Comparison of ENCODE assay signal across 19 cellular contexts in the genomic region with DNA sequence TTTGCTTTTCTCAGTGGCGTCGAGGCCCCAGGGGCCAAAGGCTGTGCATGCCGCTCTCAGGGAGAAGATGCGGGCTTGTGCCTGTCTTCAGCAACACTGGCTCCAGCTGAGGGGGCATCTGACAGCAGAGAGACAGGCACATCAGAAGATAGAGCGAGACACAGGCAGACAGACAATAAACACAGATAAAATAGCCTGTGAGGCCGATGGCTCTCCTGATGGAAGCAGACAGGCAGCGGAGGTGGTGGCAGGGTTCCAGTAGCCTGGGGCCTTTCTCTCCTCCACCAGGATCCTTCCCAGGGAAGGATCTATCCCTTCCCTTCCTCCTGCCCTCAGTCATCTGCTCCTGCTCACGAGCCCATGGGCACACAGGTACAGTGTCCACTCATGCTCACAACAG. TPM values are rescaled to one million over a fixed set of nuclear protein-coding genes. Genes with fewer than 3 reads are reported as not detected.
DNase-seq lines count a peak whose midpoint lies in the region; ATAC-seq, FAIRE-seq and TF ChIP-seq lines count a peak whose summit lies in the region.
"Had no signal": no experiment of that assay in that cellular context is flagged by ENCODE, and none has a peak within 500 bp of the region (broad histone marks: within the 10 kb centered on the region; RNA-seq: fewer than 3 reads in every experiment).

No MANE protein-coding gene starts in this region.

- intact Hi-C loops in mammary epithelial cell (cut with micrococcal nuclease) (no loop called here), breast epithelium (cut with DNase I; ENCODE audit: low total_unique reads) (no loop called here)

- no peak for FAIRE-seq in D721Med (lab: Jason Lieb, UNC)
- FAIRE-seq: GM12892, HepG2 had no signal

- DNase-seq in mammary epithelial cell, result no peak
- DNase-seq in breast epithelium (ENCODE audit: low spot score in 2 of 2), result no peak
- no peak for DNase-seq in NT2/D1 (ENCODE audit: low read depth, low spot score)
- peak; percentile 67 for DNase-seq in cerebellum (ENCODE audit: low spot score)
- DNase-seq in D721Med (ENCODE audit: insufficient read length, low spot score), result no peak
- no peak for DNase-seq in AML-193 (lab: John Stamatoyannopoulos, UW)
- DNase-seq in stimulated activated CD4-positive, alpha-beta T cell treated with anti-CD3 and anti-CD28 coated beads, Interleukin-12 subunit alpha, Interleukin-12 subunit beta, amount 100 ng/mL, for 4 hours, result no peak
- DNase-seq: DMS79 treated with DMSO at 0.1 percent for 48 hours, GDM1, NCI-H1417 treated with DMSO at 0.1 percent for 48 hours, NCI-H2029, NCI-H226, NCI-H748 treated with DMSO at 0.1 percent for 48 hours, T-cell had no signal

- 18% methylated on average over 6 of the region's 8 CpGs for WGBS in mammary epithelial cell (ENCODE audit: low coverage, missing lambda C conversion rate)

- no TSS peak for BruUV-seq in mammary epithelial cell (replicated peaks; lab: Mats Ljungman, UMichigan)

- no peak for TF ChIP-seq POLR2A in breast epithelium (IDR thresholded peaks at IDR 0.05)

- H3K9me3 ChIP-seq in mammary epithelial cell (replicated peaks; ENCODE audit: insufficient read depth, low read length) (no peaks in the 10 kb centered on the region), breast epithelium (no peaks in the 10 kb centered on the region), NT2/D1 (ENCODE audit: insufficient read depth, low read length) (no peaks in the 10 kb centered on the region)

- in situ Hi-C loops in mammary epithelial cell (cut with MboI; ENCODE audit: low sequenced_read_pairs in 2 of 2), result no loop called here

- H3K36me3 ChIP-seq in mammary epithelial cell (ENCODE audit: insufficient read depth, low read length) (no peaks in the 10 kb centered on the region), breast epithelium (no peaks in the 10 kb centered on the region), NT2/D1 (ENCODE audit: insufficient read depth, insufficient read length, low read length) (no peaks in the 10 kb centered on the region)

- H3K4me3 ChIP-seq in mammary epithelial cell (replicated peaks in 1 of 3; ENCODE audit: insufficient read depth in 1 of 3, low read depth in 2 of 3, low read length in 3 of 3), result no peak overlapping the region
- no peak overlapping the region for H3K4me3 ChIP-seq in breast epithelium
- H3K4me3 ChIP-seq in NT2/D1 (ENCODE audit: insufficient read length, low read depth), result no peak overlapping the region

- TF ChIP-seq CTCF in mammary epithelial cell (conservative IDR thresholded peaks at IDR 0.05 in 1 of 2, IDR thresholded peaks at IDR 0.05 in 1 of 2; ENCODE audit: extremely low read depth in 1 of 2, insufficient read depth in 1 of 2, low read depth in 1 of 2, low read length in 2 of 2), result no peak
- TF ChIP-seq CTCF in breast epithelium (IDR thresholded peaks at IDR 0.05), result no peak
- TF ChIP-seq CTCF in D721Med (IDR thresholded peaks at IDR 0.05; ENCODE audit: insufficient read depth, missing control alignments), result no peak

- dilution Hi-C loops in mammary epithelial cell (cut with HindIII; ENCODE audit: low sequenced_read_pairs), result no loop called here

- peak overlapping the region; percentile 37 for H3K4me2 ChIP-seq in mammary epithelial cell (ENCODE audit: insufficient read depth, low read depth, low read length)

- H3K4me1 ChIP-seq in mammary epithelial cell (ENCODE audit: insufficient read depth, low read length) (peaks cover 26% of the 10 kb centered on the region), breast epithelium (no peaks in the 10 kb centered on the region), NT2/D1 (ENCODE audit: insufficient read depth, insufficient read length) (peaks cover 10% of the 10 kb centered on the region)

- H2AFZ ChIP-seq in mammary epithelial cell (ENCODE audit: low read depth, low read length), result peak overlapping the region; percentile 51

- CTCF ChIA-PET in mammary epithelial cell (lab: Charles Lee; ENCODE audit: low non-redundant PET), result no interaction called here

- H3K27me3 ChIP-seq in mammary epithelial cell (ENCODE audit: insufficient read depth, low read length), result peaks cover 2% of the 10 kb centered on the region
- H3K27me3 ChIP-seq in breast epithelium, result peaks cover 0 to 89% of the 10 kb centered on the region in 2 donors
- peaks cover 18% of the 10 kb centered on the region for H3K27me3 ChIP-seq in NT2/D1 (ENCODE audit: insufficient read depth, insufficient read length)

- ATAC-seq in GM19397 (IDR thresholded peaks at IDR 0.05; ENCODE audit: unreplicated experiment), result no peak
- ATAC-seq: T-cell had no signal

- H3K27ac ChIP-seq in mammary epithelial cell (ENCODE audit: insufficient read depth, low read depth, low read length) (no peak overlapping the region), breast epithelium (no peak overlapping the region)
- H3K27ac ChIP-seq: C4-2B had no signal

- H3K9ac ChIP-seq in mammary epithelial cell (ENCODE audit: insufficient read depth, low read length) (no peak overlapping the region), NT2/D1 (ENCODE audit: insufficient read length, low read depth) (peak overlapping the region; percentile 28)

- no peaks in the 10 kb centered on the region for H3K79me2 ChIP-seq in mammary epithelial cell (ENCODE audit: insufficient read depth, low read length)

- no peaks in the 10 kb centered on the region for H4K20me1 ChIP-seq in mammary epithelial cell (ENCODE audit: insufficient read depth, low read length)

RNA-seq across cellular contexts. Expression of a gene that starts 16.6 kb away (rescaled TPM):
- total RNA-seq in mammary epithelial cell, result under 1 TPM in 1 of 2 donors, not detected in 1; 0.07 TPM
- 0.07 TPM for polyA plus RNA-seq in mammary epithelial cell
- not detected for polyA minus RNA-seq in mammary epithelial cell
- total RNA-seq in breast epithelium, result 1 to 10 TPM in 1 of 3 donors, under 1 TPM in 1, not detected in 1; 0.15 to 2.9 TPM
- 9.3 TPM for total RNA-seq in cerebellum
- total RNA-seq: HepG2, SK-MEL-5, T-cell had no signal
- polyA plus RNA-seq: HepG2 had no signal
